1 cellular context compared by ENCODE assay signal in genomic region chr2:219851169-219851568, GRCh38.
TF ChIP-seq lines count a peak whose summit lies in the region.

No MANE protein-coding gene starts in this region.

TF ChIP-seq in WTC11, 78 proteins besides CTCF, POLR2A, EP300 and RAD21 (continued from another document):
- TF ChIP-seq PREB (CRISPR knock-in tag; IDR thresholded peaks at IDR 0.05; ENCODE audit: borderline replicate concordance) (no peak), TEAD1 (CRISPR knock-in tag; IDR thresholded peaks at IDR 0.05) (peak; percentile 21; the same call in 1 of the 2 replicates)
